Comparison of ENCODE assay signal across 1 cellular context in genomic region chr10:110764378-110764777, GRCh38.
A peak's percentile ranks its signal among the peaks of the same experiment; 100 is the strongest.
TF ChIP-seq lines count a peak whose summit lies in the region.

No MANE protein-coding gene starts in this region.

TF ChIP-seq in H1, 55 proteins besides CTCF, POLR2A, EP300 and RAD21:
- no peak for TF ChIP-seq SRF (IDR thresholded peaks at IDR 0.05; ENCODE audit: low read depth, low read length)
- TF ChIP-seq MAX (IDR thresholded peaks at IDR 0.05): 0 out of 2 replicates have a peak, but pooled peaks have one; percentile 18
